8 cellular contexts compared by ENCODE assay signal in genomic region chr2:148643421-148643820, GRCh38. TPM values are rescaled to one million over a fixed set of nuclear protein-coding genes. Genes with fewer than 3 reads are reported as not detected.
DNase-seq lines count a peak whose midpoint lies in the region; ATAC-seq and TF ChIP-seq lines count a peak whose summit lies in the region.

No MANE protein-coding gene starts in this region.

- H3K9me3 Mint-ChIP-seq in WTC11 = no peaks in the 10 kb centered on the region

- no peaks in the 10 kb centered on the region for H3K27me3 ChIP-seq in muscle layer of duodenum (ENCODE audit: low read depth, low read length)

- no peaks in the 10 kb centered on the region for H3K9me3 ChIP-seq in muscle layer of duodenum (ENCODE audit: control insufficient read depth in 1 of 2, low read length in 2 of 2)

- no peaks in the 10 kb centered on the region for H3K27me3 Mint-ChIP-seq in WTC11 (ENCODE audit: low read depth)

- POLR2A ChIA-PET in WTC11 (lab: Charles Lee) = interaction anchor here (0.5 to 1.6 kb wide), 2 partner anchors 27 to 623 kb away, joined by 5 read pairs; partner anchors contain the start of genes MBD5 and ORC4

- ATAC-seq in HG02678 (IDR thresholded peaks at IDR 0.05; ENCODE audit: unreplicated experiment) (peak; percentile 20), WTC11 (no peak), GM19324 (IDR thresholded peaks at IDR 0.05; ENCODE audit: low FRiP score, unreplicated experiment) (no peak)

- no peaks in the 10 kb centered on the region for H3K36me3 Mint-ChIP-seq in WTC11

- peaks cover 34% of the 10 kb centered on the region for H3K4me1 Mint-ChIP-seq in WTC11

- peak overlapping the region; percentile 90 to 91 for H3K4me3 ChIP-seq in muscle layer of duodenum (ENCODE audit: low read depth in 1 of 2, low read length in 2 of 2)

- CTCF ChIA-PET in WTC11 (lab: Charles Lee) = interaction anchor here (0.8 to 1.7 kb wide), 5 partner anchors 29 to 374 kb away, joined by 3 to 5 read pairs (median 4); no protein-coding TSS in a partner anchor

- no peaks in the 10 kb centered on the region for H3K36me3 ChIP-seq in muscle layer of duodenum (ENCODE audit: control insufficient read depth in 1 of 2, insufficient read depth in 2 of 2, low read length in 2 of 2)

- DNase-seq in NCI-H146 treated with DMSO at 0.1 percent for 48 hours (lab: John Stamatoyannopoulos, UW; ENCODE audit: unreplicated experiment) (peak; percentile 17), NCI-H146 (lab: John Stamatoyannopoulos, UW) (no peak), WTC11 (ENCODE audit: low spot score) (no peak), HT-29 (ENCODE audit: low spot score) (no peak), GOT3 (lab: John Stamatoyannopoulos, UW) (no peak)

- peaks cover 0 to 19% of the 10 kb centered on the region in 2 donors for H3K4me1 ChIP-seq in muscle layer of duodenum (ENCODE audit: control insufficient read depth in 1 of 2, insufficient read depth in 2 of 2, low read length in 2 of 2)

- H3K4me3 Mint-ChIP-seq in WTC11 = peak overlapping the region; percentile 92

- H3K27ac Mint-ChIP-seq in WTC11 = no peak overlapping the region

- H3K27ac ChIP-seq in muscle layer of duodenum (ENCODE audit: low read length) = no peak overlapping the region

- no peak for TF ChIP-seq CTCF in WTC11 (IDR thresholded peaks at IDR 0.05)

TF ChIP-seq in WTC11, 78 proteins besides CTCF, POLR2A, EP300 and RAD21:
- TF ChIP-seq SP1 (CRISPR knock-in tag; conservative IDR thresholded peaks at IDR 0.05) (no peak), GABPB1 (CRISPR knock-in tag; IDR thresholded peaks at IDR 0.05) (no peak), RORB (CRISPR knock-in tag; IDR thresholded peaks at IDR 0.05) (no peak), ATF3 (CRISPR knock-in tag; conservative IDR thresholded peaks at IDR 0.05) (no peak), HMGXB4 (CRISPR knock-in tag; IDR thresholded peaks at IDR 0.05) (no peak), ELF4 (CRISPR knock-in tag; IDR thresholded peaks at IDR 0.05; ENCODE audit: low read depth) (no peak), E2F5 (CRISPR knock-in tag; IDR thresholded peaks at IDR 0.05) (no peak), SMAD4 (CRISPR knock-in tag; IDR thresholded peaks at IDR 0.05) (no peak), CREM (CRISPR knock-in tag; IDR thresholded peaks at IDR 0.05) (no peak), MYBL2 (CRISPR knock-in tag; IDR thresholded peaks at IDR 0.05) (no peak), ZNF263 (CRISPR knock-in tag; IDR thresholded peaks at IDR 0.05; ENCODE audit: low read depth) (no peak), SMAD3 (CRISPR knock-in tag; IDR thresholded peaks at IDR 0.05; ENCODE audit: borderline replicate concordance) (no peak)

RNA-seq across cellular contexts. Expression of gene EPC2, which starts 1.1 kb away (rescaled TPM):
- 19.8 to 20.3 TPM (median 19.8 TPM) in 3 replicates for total RNA-seq in WTC11 (2021)
- 9.0 and 12.0 TPM in 2 replicates for total RNA-seq in HT-29 (2014; rRNA removed; shearing (Covaris generic))
